ENCODE assay signal across 1 cellular context in the genomic region with DNA sequence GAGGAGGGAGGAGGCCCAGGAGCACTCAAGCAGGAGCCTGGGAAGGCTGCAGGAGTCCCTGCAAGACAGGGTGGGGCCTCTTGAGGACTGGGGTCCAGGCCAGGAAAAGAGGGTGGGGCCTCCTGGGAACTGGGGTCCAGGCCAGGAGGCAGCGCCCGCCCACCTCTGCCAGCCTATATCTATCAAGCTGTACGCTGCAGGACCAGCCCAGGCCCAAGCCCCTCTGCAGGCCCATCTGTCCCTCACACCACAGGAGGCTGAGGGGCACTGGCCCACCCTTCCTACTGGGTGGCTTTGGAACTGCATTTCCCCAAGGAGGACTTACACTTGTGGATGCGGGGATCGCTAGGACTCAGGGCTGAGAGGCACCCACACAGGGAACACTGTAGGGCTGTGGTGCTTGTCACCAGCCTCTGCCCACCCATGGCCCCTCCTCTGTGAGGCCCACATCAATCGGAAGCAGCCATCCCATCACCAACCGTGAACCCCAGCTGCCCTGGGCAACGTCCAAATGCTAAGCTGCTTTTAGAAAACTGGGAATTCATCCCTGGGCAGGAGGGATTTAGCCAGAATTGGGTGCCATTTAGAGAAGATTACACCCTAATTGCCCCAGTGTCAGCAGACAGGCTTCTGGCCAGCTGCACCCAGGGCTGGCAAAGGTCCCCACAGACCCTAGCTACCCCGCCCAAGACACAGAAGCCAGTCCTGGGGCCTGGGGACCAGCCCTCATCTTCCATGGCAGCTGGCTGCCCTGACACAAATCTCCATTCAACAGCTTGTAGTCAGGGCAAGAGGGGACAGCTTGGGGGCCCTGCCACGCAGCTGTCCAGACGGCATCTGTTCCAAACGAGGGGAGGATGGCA.
TF ChIP-seq lines count a peak whose summit lies in the region.

No MANE protein-coding gene starts in this region.

TF ChIP-seq in HepG2, 621 proteins besides CTCF, POLR2A, EP300 and RAD21 (continued from another document):
- TF ChIP-seq, protein P1, sequence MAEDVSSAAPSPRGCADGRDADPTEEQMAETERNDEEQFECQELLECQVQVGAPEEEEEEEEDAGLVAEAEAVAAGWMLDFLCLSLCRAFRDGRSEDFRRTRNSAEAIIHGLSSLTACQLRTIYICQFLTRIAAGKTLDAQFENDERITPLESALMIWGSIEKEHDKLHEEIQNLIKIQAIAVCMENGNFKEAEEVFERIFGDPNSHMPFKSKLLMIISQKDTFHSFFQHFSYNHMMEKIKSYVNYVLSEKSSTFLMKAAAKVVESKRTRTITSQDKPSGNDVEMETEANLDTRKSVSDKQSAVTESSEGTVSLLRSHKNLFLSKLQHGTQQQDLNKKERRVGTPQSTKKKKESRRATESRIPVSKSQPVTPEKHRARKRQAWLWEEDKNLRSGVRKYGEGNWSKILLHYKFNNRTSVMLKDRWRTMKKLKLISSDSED (CRISPR knock-in tag; IDR thresholded peaks at IDR 0.05) = no peak
- TF ChIP-seq FOXK2 (IDR thresholded peaks at IDR 0.05) = no peak
- TF ChIP-seq, protein P2, sequence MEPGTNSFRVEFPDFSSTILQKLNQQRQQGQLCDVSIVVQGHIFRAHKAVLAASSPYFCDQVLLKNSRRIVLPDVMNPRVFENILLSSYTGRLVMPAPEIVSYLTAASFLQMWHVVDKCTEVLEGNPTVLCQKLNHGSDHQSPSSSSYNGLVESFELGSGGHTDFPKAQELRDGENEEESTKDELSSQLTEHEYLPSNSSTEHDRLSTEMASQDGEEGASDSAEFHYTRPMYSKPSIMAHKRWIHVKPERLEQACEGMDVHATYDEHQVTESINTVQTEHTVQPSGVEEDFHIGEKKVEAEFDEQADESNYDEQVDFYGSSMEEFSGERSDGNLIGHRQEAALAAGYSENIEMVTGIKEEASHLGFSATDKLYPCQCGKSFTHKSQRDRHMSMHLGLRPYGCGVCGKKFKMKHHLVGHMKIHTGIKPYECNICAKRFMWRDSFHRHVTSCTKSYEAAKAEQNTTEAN (CRISPR knock-in tag; conservative IDR thresholded peaks at IDR 0.05) = no peak
- TF ChIP-seq PHB2 (IDR thresholded peaks at IDR 0.05; ENCODE audit: partially characterized antibody) = no peak
- TF ChIP-seq EEA1 (CRISPR knock-in tag; IDR thresholded peaks at IDR 0.05; ENCODE audit: borderline replicate concordance) = no peak
- TF ChIP-seq ZNF138 (CRISPR knock-in tag; IDR thresholded peaks at IDR 0.05; ENCODE audit: low read depth) = no peak
- no peak for TF ChIP-seq ZNF883 (CRISPR knock-in tag; IDR thresholded peaks at IDR 0.05; ENCODE audit: not compliant biosample characterization)
- TF ChIP-seq, protein P3, sequence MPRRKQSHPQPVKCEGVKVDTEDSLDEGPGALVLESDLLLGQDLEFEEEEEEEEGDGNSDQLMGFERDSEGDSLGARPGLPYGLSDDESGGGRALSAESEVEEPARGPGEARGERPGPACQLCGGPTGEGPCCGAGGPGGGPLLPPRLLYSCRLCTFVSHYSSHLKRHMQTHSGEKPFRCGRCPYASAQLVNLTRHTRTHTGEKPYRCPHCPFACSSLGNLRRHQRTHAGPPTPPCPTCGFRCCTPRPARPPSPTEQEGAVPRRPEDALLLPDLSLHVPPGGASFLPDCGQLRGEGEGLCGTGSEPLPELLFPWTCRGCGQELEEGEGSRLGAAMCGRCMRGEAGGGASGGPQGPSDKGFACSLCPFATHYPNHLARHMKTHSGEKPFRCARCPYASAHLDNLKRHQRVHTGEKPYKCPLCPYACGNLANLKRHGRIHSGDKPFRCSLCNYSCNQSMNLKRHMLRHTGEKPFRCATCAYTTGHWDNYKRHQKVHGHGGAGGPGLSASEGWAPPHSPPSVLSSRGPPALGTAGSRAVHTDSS (CRISPR knock-in tag; conservative IDR thresholded peaks at IDR 0.05) = no peak
- no peak for TF ChIP-seq HOXA9 (CRISPR knock-in tag; IDR thresholded peaks at IDR 0.05; ENCODE audit: borderline replicate concordance)
